ENCODE assay signal across 23 cellular contexts in genomic region chrX:84322083-84322827, GRCh38.
"Had no signal": no experiment of that assay in that cellular context is flagged by ENCODE, and none has a peak within 500 bp of the region (broad histone marks: within the 10 kb centered on the region; RNA-seq: fewer than 3 reads in every experiment).

No MANE protein-coding gene starts in this region.

- H3K9me3 ChIP-seq: body of pancreas, esophagus squamous epithelium, gastroesophageal sphincter, sigmoid colon, testis, uterus had no signal

- H3K36me3 ChIP-seq: cardiac muscle cell, esophagus squamous epithelium, gastroesophageal sphincter, sigmoid colon, uterus had no signal

- ATAC-seq: body of pancreas, gastroesophageal sphincter, left cardiac atrium, natural killer cell had no signal

- H3K4me1 ChIP-seq: body of pancreas, esophagus squamous epithelium, gastroesophageal sphincter, sigmoid colon, testis, uterus had no signal

- H3K27me3 ChIP-seq: body of pancreas, cardiac muscle cell, esophagus squamous epithelium, gastroesophageal sphincter, sigmoid colon, testis had no signal

- DNase-seq: activated CD4-positive, alpha-beta memory T cell treated with anti-CD3 and anti-CD28 coated beads, Interleukin-2, amount 10 ng/mL, durations not matched to agents 7 days and 5 days; activated CD4-positive, alpha-beta T cell treated with anti-CD3 and anti-CD28 coated beads, Interleukin-2, amount 10 ng/mL, durations not matched to agents 24 days and 14 days; activated effector memory CD4-positive, alpha-beta T cell treated with anti-CD3 and anti-CD28 coated beads, Interleukin-2, amount 50 U/mL, for 16 hours; activated T-cell treated with anti-CD3 and anti-CD28 coated beads for 4 hours; anterior cingulate cortex; body of pancreas; cortex of kidney; endodermal cell; esophagus squamous epithelium; head of caudate nucleus; hypothalamus; left cardiac atrium; midbrain; natural killer cell; retina; sigmoid colon; stimulated activated CD4-positive, alpha-beta T cell treated with anti-CD3 and anti-CD28 coated beads, Interleukin-2, amount 100 ng/mL, for 48 hours; stimulated activated CD8-positive, alpha-beta memory T cell treated with anti-CD3 and anti-CD28 coated beads, Interleukin-4, amount 100 ng/mL, for 48 hours; stimulated activated naive CD4-positive, alpha-beta T cell; testis; uterus had no signal

- H3K4me3 ChIP-seq: body of pancreas, cardiac muscle cell, esophagus squamous epithelium, gastroesophageal sphincter, sigmoid colon, testis, uterus had no signal

- H3K27ac ChIP-seq: body of pancreas, cardiac muscle cell, esophagus squamous epithelium, gastroesophageal sphincter, sigmoid colon, testis, uterus had no signal
